ENCODE assay signal across 1 cellular context in genomic region chr5:172856336-172856735, GRCh38.
TF ChIP-seq lines count a peak whose summit lies in the region.

No MANE protein-coding gene starts in this region.

TF ChIP-seq in GM23338, 12 proteins besides CTCF, POLR2A, EP300 and RAD21 (continued from another document):
- TF ChIP-seq, protein P1, sequence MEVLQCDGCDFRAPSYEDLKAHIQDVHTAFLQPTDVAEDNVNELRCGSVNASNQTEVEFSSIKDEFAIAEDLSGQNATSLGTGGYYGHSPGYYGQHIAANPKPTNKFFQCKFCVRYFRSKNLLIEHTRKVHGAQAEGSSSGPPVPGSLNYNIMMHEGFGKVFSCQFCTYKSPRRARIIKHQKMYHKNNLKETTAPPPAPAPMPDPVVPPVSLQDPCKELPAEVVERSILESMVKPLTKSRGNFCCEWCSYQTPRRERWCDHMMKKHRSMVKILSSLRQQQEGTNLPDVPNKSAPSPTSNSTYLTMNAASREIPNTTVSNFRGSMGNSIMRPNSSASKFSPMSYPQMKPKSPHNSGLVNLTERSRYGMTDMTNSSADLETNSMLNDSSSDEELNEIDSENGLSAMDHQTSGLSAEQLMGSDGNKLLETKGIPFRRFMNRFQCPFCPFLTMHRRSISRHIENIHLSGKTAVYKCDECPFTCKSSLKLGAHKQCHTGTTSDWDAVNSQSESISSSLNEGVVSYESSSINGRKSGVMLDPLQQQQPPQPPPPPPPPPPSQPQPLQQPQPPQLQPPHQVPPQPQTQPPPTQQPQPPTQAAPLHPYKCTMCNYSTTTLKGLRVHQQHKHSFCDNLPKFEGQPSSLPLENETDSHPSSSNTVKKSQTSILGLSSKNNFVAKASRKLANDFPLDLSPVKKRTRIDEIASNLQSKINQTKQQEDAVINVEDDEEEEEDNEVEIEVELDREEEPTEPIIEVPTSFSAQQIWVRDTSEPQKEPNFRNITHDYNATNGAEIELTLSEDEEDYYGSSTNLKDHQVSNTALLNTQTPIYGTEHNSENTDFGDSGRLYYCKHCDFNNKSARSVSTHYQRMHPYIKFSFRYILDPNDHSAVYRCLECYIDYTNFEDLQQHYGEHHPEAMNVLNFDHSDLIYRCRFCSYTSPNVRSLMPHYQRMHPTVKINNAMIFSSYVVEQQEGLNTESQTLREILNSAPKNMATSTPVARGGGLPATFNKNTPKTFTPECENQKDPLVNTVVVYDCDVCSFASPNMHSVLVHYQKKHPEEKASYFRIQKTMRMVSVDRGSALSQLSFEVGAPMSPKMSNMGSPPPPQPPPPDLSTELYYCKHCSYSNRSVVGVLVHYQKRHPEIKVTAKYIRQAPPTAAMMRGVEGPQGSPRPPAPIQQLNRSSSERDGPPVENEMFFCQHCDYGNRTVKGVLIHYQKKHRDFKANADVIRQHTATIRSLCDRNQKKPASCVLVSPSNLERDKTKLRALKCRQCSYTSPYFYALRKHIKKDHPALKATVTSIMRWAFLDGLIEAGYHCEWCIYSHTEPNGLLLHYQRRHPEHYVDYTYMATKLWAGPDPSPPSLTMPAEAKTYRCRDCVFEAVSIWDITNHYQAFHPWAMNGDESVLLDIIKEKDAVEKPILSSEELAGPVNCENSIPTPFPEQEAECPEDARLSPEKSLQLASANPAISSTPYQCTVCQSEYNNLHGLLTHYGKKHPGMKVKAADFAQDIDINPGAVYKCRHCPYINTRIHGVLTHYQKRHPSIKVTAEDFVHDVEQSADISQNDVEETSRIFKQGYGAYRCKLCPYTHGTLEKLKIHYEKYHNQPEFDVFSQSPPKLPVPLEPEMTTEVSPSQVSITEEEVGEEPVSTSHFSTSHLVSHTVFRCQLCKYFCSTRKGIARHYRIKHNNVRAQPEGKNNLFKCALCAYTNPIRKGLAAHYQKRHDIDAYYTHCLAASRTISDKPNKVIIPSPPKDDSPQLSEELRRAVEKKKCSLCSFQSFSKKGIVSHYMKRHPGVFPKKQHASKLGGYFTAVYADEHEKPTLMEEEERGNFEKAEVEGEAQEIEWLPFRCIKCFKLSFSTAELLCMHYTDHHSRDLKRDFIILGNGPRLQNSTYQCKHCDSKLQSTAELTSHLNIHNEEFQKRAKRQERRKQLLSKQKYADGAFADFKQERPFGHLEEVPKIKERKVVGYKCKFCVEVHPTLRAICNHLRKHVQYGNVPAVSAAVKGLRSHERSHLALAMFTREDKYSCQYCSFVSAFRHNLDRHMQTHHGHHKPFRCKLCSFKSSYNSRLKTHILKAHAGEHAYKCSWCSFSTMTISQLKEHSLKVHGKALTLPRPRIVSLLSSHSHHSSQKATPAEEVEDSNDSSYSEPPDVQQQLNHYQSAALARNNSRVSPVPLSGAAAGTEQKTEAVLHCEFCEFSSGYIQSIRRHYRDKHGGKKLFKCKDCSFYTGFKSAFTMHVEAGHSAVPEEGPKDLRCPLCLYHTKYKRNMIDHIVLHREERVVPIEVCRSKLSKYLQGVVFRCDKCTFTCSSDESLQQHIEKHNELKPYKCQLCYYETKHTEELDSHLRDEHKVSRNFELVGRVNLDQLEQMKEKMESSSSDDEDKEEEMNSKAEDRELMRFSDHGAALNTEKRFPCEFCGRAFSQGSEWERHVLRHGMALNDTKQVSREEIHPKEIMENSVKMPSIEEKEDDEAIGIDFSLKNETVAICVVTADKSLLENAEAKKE (CRISPR knock-in tag; IDR thresholded peaks at IDR 0.05): no peak
- TF ChIP-seq ETS1 (IDR thresholded peaks at IDR 0.05) (no peak), JUNB (IDR thresholded peaks at IDR 0.05; ENCODE audit: unreplicated experiment) (no peak), NANOG (IDR thresholded peaks at IDR 0.05; ENCODE audit: borderline replicate concordance) (no peak), EZH2phosphoT487 (IDR thresholded peaks at IDR 0.05; ENCODE audit: unreplicated experiment) (no peak), EZH2 (IDR thresholded peaks at IDR 0.05; ENCODE audit: low read depth, unreplicated experiment) (no peak), STAT1 (IDR thresholded peaks at IDR 0.05; ENCODE audit: unreplicated experiment) (no peak), ZNF114 (CRISPR knock-in tag; IDR thresholded peaks at IDR 0.05) (no peak), ZNF331 (CRISPR knock-in tag; IDR thresholded peaks at IDR 0.05; ENCODE audit: low read depth) (no peak)
TF ChIP-seq in GM23338: peak in this region for 0.
